In the genomic region with DNA sequence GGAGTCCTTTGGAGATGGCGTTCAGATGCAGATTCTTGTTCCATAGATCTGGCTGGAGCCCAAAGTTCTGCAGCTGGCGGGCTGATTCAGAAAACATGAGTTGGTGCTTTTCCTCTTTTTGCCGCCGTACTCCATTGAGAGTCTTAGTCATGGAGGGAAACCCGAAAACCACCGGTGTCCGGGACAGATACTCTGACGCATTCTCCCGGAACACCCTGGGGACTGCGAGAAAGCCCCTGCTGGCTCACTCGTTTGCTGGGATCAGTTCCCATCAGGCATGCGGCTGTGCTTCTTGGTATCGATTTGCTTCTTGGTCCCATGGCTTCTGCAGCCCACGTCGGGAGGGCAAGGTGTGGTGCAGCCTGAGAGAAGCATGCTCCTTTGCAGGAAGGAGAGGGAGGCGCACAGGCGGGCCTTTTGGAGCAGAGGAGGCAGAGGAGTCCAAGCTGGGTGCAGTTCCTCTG, we compare ENCODE assay signal across 8 cellular contexts. TPM values are rescaled to one million over a fixed set of nuclear protein-coding genes. Genes with fewer than 3 reads are reported as not detected.
DNase-seq lines count a peak whose midpoint lies in the region; ATAC-seq and TF ChIP-seq lines count a peak whose summit lies in the region.

No MANE protein-coding gene starts in this region.

- no peak overlapping the region for H3K4me3 Mint-ChIP-seq in activated B cell treated with CpG ODN at 0.5 μM for 24 hours

- peaks cover 52% of the 10 kb centered on the region for H3K4me1 Mint-ChIP-seq in activated B cell treated with CpG ODN at 0.5 μM for 24 hours

- DNase-seq in GOT3 (lab: John Stamatoyannopoulos, UW): peak; percentile 63
- DNase-seq in activated B cell treated with CpG ODN at 0.5 μM for 24 hours: no peak
- DNase-seq in Right ventricle myocardium superior: peak; percentile 73
- DNase-seq in smooth muscle cell of the brain vasculature (ENCODE audit: low read depth, low spot score): peak; percentile 67
- no peak for DNase-seq in NCI-H146 (lab: John Stamatoyannopoulos, UW)

- intact Hi-C loops in activated B cell treated with CpG ODN at 0.5 μM for 24 hours (cut with micrococcal nuclease) (no loop called here), Right ventricle myocardium superior (cut with DNase I) (no loop called here)

- peaks cover 10% of the 10 kb centered on the region for H3K36me3 Mint-ChIP-seq in activated B cell treated with CpG ODN at 0.5 μM for 24 hours (ENCODE audit: low read depth)

- no peak overlapping the region for H3K27ac Mint-ChIP-seq in activated B cell treated with CpG ODN at 0.5 μM for 24 hours

- H3K9me3 Mint-ChIP-seq in activated B cell treated with CpG ODN at 0.5 μM for 24 hours: no peaks in the 10 kb centered on the region

- TF ChIP-seq CTCF in activated B cell treated with CpG ODN at 0.5 μM for 24 hours (IDR thresholded peaks at IDR 0.05): no peak

- ATAC-seq in activated B cell treated with CpG ODN at 0.5 μM for 24 hours (ENCODE audit: low read depth) (peak; percentile 25), Right ventricle myocardium superior (ENCODE audit: poor library complexity) (peak; percentile 47), GM18858 (IDR thresholded peaks at IDR 0.05; ENCODE audit: unreplicated experiment) (no peak), HG02763 (IDR thresholded peaks at IDR 0.05; ENCODE audit: unreplicated experiment) (no peak), GM18867 (IDR thresholded peaks at IDR 0.05; ENCODE audit: unreplicated experiment) (no peak)

- POLR2A ChIA-PET in activated B cell treated with CpG ODN at 0.5 μM for 24 hours (lab: Charles Lee): interaction anchor here (0.7 kb wide), 1 partner anchor 273 kb away, joined by 3 read pairs; no protein-coding TSS in a partner anchor

- CTCF ChIA-PET in activated B cell treated with CpG ODN at 0.5 μM for 24 hours (lab: Charles Lee): no interaction called here

- H3K27me3 Mint-ChIP-seq in activated B cell treated with CpG ODN at 0.5 μM for 24 hours: no peaks in the 10 kb centered on the region

RNA-seq across cellular contexts. Expression of a gene that starts 30.8 kb away (rescaled TPM):
- total RNA-seq in activated B cell treated with CpG ODN at 0.5 μM for 24 hours: 96.7 and 105 TPM in 2 replicates
- total RNA-seq in Right ventricle myocardium superior: 24.7 TPM

Comparison
In these comparisons a context has a peak if more than half of its experiments do, and no peak if none do; other contexts are left out.
1. DNase-seq: peak in GOT3 (single experiment), Right ventricle myocardium superior (single experiment) and smooth muscle cell of the brain vasculature (single experiment); none in activated B cell treated with CpG ODN at 0.5 μM for 24 hours (single experiment) and NCI-H146 (single experiment).
2. ATAC-seq: peak in activated B cell treated with CpG ODN at 0.5 μM for 24 hours (single experiment) and Right ventricle myocardium superior (single experiment); none in GM18858 (single experiment), HG02763 (single experiment) and GM18867 (single experiment).